Comparison of ENCODE assay signal across 9 cellular contexts in the genomic region with DNA sequence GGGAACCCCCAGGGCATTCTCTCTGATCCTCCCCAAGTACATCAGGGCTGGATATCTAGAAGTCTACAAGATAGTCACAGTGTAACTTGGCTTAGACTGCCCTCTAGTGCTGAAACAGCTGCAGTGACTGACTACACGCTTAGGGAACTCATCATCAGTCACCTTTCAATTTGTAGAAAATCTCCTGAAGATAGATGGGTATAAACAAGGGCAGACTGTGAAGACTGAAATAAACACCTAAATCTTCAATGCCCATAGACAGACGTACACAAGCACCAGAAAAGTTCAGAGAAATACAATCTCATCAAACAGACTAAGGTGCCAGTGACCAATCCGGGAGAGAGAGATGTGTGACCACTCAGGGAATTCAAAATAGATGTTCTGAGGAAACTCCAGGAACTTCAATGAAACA. TPM values are rescaled to one million over a fixed set of nuclear protein-coding genes. Genes with fewer than 3 reads are reported as not detected.
DNase-seq lines count a peak whose midpoint lies in the region; FAIRE-seq and TF ChIP-seq lines count a peak whose summit lies in the region.
"Had no signal": no experiment of that assay in that cellular context is flagged by ENCODE, and none has a peak within 500 bp of the region (broad histone marks: within the 10 kb centered on the region; RNA-seq: fewer than 3 reads in every experiment).

No MANE protein-coding gene starts in this region.

- TF ChIP-seq RAD21 in liver (IDR thresholded peaks at IDR 0.05), result peak; percentile 90 to 96

- peaks cover 15% of the 10 kb centered on the region for H3K4me1 Mint-ChIP-seq in HFFc6 (ENCODE audit: low read depth)

- H3K27me3 ChIP-seq in colonic mucosa (no peaks in the 10 kb centered on the region), liver (ENCODE audit: control insufficient read depth in 4 of 4, insufficient read depth in 4 of 4, low read length in 3 of 4) (no peaks in the 10 kb centered on the region)
- H3K27me3 ChIP-seq: BLaER1 treated with 17β-estradiol and CSF1 and Interleukin-3, amounts not matched to agents 10 nM and 100 nM had no signal

- no peak overlapping the region for H3K27ac Mint-ChIP-seq in HFFc6

- H3K36me3 ChIP-seq in colonic mucosa (no peaks in the 10 kb centered on the region), liver (ENCODE audit: control insufficient read depth in 4 of 4, insufficient read depth in 3 of 4, low read depth in 1 of 4, low read length in 3 of 4) (peaks cover 2 to 11% (median 5%) of the 10 kb centered on the region in 4 donors)

- intact Hi-C loops in colonic mucosa (cut with DNase I), result loop anchor here (5.0 kb wide), 2 partner anchors 84 to 296 kb away; no protein-coding TSS in a partner anchor

- H3K9me3 Mint-ChIP-seq in HFFc6, result no peaks in the 10 kb centered on the region

- FAIRE-seq in TTC549 (lab: Jason Lieb, UNC), result peak; percentile 95

- peaks cover 8% of the 10 kb centered on the region for H3K36me3 Mint-ChIP-seq in HFFc6 (ENCODE audit: low read depth)

- TF ChIP-seq CTCF in HFFc6 (IDR thresholded peaks at IDR 0.05) (peak; percentile 93), colonic mucosa (IDR thresholded peaks at IDR 0.05) (peak; percentile 83), liver (IDR thresholded peaks at IDR 0.05; ENCODE audit: low read depth, low read length, missing input control) (peak; percentile 86)

- H3K9ac ChIP-seq in colonic mucosa (ENCODE audit: low read depth in 2 of 2, low read length in 2 of 2), result no peak overlapping the region
- H3K9ac ChIP-seq in liver (ENCODE audit: low read depth in 1 of 2, low read length in 2 of 2), result no peak overlapping the region
- H3K9ac ChIP-seq: BLaER1 treated with 17β-estradiol and CSF1 and Interleukin-3, amounts not matched to agents 10 nM and 100 nM had no signal

- no peak overlapping the region for H3K4me3 Mint-ChIP-seq in HFFc6

- no peak overlapping the region for H3K4me3 ChIP-seq in colonic mucosa
- no peak overlapping the region for H3K4me3 ChIP-seq in liver (ENCODE audit: low read depth in 1 of 3, low read length in 3 of 3)
- H3K4me3 ChIP-seq: BLaER1 treated with 17β-estradiol and CSF1 and Interleukin-3, amounts not matched to agents 10 nM and 100 nM had no signal

- 61% methylated on average over 3 of the region's 3 CpGs for WGBS in liver

- H3K27me3 Mint-ChIP-seq in HFFc6 (ENCODE audit: insufficient read depth), result no peaks in the 10 kb centered on the region

- DNase-seq in NCI-H1694 (lab: John Stamatoyannopoulos, UW) (peak; percentile 7), NCI-H1694 treated with DMSO at 0.1 percent for 48 hours (lab: John Stamatoyannopoulos, UW) (no peak), HFFc6 (peak; percentile 79), NCI-H2029 (lab: John Stamatoyannopoulos, UW) (peak; percentile 45), colonic mucosa (peak; percentile 65)
- DNase-seq in stimulated activated CD8-positive, alpha-beta memory T cell treated with anti-CD3 and anti-CD28 coated beads, Interleukin-4, amount 100 ng/mL, for 24 hours (ENCODE audit: low read depth), result peak; percentile 13

- H3K9me3 ChIP-seq in colonic mucosa, result no peaks in the 10 kb centered on the region
- no peaks in the 10 kb centered on the region for H3K9me3 ChIP-seq in liver (ENCODE audit: control insufficient read depth in 4 of 4, low read length in 3 of 4)

- no peak overlapping the region for H3K27ac ChIP-seq in colonic mucosa
- no peak overlapping the region for H3K27ac ChIP-seq in liver (ENCODE audit: low read depth in 1 of 2, low read length in 2 of 2)
- H3K27ac ChIP-seq: BLaER1 treated with 17β-estradiol and CSF1 and Interleukin-3, amounts not matched to agents 10 nM and 100 nM had no signal

- H3K4me1 ChIP-seq in colonic mucosa (no peaks in the 10 kb centered on the region), liver (ENCODE audit: control insufficient read depth in 4 of 4, insufficient read depth in 4 of 4, low read length in 3 of 4) (no peaks in the 10 kb centered on the region)
- H3K4me1 ChIP-seq: BLaER1 treated with 17β-estradiol and CSF1 and Interleukin-3, amounts not matched to agents 10 nM and 100 nM had no signal

TF ChIP-seq in liver, 16 proteins besides CTCF, POLR2A, EP300 and RAD21:
- TF ChIP-seq RXRA (IDR thresholded peaks at IDR 0.05) (no peak), JUND (IDR thresholded peaks at IDR 0.05) (no peak), NR2F2 (IDR thresholded peaks at IDR 0.05) (no peak), FOXA1 (IDR thresholded peaks at IDR 0.05) (no peak), SP1 (IDR thresholded peaks at IDR 0.05) (no peak), GABPA (IDR thresholded peaks at IDR 0.05 in 1 of 2, conservative IDR thresholded peaks at IDR 0.05 in 1 of 2) (no peak), HNF4G (IDR thresholded peaks at IDR 0.05) (no peak), EGR1 (IDR thresholded peaks at IDR 0.05; ENCODE audit: low read depth in 2 of 2) (no peak), FOXA2 (IDR thresholded peaks at IDR 0.05) (no peak), YY1 (IDR thresholded peaks at IDR 0.05) (no peak)
- TF ChIP-seq, protein P1, sequence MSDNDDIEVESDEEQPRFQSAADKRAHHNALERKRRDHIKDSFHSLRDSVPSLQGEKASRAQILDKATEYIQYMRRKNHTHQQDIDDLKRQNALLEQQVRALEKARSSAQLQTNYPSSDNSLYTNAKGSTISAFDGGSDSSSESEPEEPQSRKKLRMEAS (IDR thresholded peaks at IDR 0.05), result no peak
- TF ChIP-seq, protein P2, sequence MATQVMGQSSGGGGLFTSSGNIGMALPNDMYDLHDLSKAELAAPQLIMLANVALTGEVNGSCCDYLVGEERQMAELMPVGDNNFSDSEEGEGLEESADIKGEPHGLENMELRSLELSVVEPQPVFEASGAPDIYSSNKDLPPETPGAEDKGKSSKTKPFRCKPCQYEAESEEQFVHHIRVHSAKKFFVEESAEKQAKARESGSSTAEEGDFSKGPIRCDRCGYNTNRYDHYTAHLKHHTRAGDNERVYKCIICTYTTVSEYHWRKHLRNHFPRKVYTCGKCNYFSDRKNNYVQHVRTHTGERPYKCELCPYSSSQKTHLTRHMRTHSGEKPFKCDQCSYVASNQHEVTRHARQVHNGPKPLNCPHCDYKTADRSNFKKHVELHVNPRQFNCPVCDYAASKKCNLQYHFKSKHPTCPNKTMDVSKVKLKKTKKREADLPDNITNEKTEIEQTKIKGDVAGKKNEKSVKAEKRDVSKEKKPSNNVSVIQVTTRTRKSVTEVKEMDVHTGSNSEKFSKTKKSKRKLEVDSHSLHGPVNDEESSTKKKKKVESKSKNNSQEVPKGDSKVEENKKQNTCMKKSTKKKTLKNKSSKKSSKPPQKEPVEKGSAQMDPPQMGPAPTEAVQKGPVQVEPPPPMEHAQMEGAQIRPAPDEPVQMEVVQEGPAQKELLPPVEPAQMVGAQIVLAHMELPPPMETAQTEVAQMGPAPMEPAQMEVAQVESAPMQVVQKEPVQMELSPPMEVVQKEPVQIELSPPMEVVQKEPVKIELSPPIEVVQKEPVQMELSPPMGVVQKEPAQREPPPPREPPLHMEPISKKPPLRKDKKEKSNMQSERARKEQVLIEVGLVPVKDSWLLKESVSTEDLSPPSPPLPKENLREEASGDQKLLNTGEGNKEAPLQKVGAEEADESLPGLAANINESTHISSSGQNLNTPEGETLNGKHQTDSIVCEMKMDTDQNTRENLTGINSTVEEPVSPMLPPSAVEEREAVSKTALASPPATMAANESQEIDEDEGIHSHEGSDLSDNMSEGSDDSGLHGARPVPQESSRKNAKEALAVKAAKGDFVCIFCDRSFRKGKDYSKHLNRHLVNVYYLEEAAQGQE (IDR thresholded peaks at IDR 0.05), result no peak
- TF ChIP-seq, protein P3, sequence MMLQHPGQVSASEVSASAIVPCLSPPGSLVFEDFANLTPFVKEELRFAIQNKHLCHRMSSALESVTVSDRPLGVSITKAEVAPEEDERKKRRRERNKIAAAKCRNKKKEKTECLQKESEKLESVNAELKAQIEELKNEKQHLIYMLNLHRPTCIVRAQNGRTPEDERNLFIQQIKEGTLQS (IDR thresholded peaks at IDR 0.05), result no peak
- TF ChIP-seq, protein P4, sequence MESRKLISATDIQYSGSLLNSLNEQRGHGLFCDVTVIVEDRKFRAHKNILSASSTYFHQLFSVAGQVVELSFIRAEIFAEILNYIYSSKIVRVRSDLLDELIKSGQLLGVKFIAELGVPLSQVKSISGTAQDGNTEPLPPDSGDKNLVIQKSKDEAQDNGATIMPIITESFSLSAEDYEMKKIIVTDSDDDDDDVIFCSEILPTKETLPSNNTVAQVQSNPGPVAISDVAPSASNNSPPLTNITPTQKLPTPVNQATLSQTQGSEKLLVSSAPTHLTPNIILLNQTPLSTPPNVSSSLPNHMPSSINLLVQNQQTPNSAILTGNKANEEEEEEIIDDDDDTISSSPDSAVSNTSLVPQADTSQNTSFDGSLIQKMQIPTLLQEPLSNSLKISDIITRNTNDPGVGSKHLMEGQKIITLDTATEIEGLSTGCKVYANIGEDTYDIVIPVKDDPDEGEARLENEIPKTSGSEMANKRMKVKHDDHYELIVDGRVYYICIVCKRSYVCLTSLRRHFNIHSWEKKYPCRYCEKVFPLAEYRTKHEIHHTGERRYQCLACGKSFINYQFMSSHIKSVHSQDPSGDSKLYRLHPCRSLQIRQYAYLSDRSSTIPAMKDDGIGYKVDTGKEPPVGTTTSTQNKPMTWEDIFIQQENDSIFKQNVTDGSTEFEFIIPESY (IDR thresholded peaks at IDR 0.05), result no peak

RNA-seq across cellular contexts. Expression of a gene that starts 46.6 kb away (rescaled TPM):
- total RNA-seq in HFFc6 (2021; fragmentation: NEBNext Ultra II Directional; extraction: Animal tissue kit (Norgen Biotek cat#: 25700)), result 1 to 10 TPM; 6.9 to 7.6 (median 7.4) TPM
- total RNA-seq in colonic mucosa (1 to 10 TPM; 2.6 to 3.1 TPM), liver (1 to 10 TPM; 1.8 to 3.4 TPM)
- polyA plus RNA-seq in liver, result 1 to 10 TPM; 1.4 to 1.7 TPM
